ENCODE assay signal across 8 cellular contexts in the genomic region with DNA sequence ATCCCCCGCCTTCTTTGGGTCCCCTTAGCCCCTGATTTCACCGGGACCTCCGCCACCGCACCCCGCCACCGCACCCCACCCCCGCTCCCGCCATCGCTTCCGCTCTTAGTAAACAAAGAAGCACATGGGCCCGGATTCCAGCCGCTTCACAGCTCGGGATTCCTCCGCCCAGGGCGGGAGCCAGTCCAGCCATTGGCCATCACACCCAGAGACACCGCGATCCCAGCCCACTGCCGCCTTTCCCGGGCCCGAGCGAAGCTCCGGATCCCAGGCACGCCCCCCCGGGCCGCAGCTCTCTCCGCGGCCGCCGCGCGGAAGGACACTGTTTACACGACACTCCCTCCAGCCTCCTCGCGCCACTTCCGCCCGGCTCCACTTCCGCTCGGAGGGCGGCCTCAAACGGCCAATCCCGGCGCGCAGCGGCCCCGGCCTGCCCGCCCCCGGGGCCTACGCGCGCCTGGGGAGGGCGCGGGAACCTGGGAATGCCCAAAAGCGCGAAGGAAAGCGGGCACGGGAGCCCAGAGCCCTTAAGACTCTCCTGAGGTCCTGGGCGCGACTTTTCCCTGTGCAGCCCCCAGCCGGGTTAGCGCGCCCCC.
DNase-seq lines count a peak whose midpoint lies in the region; ATAC-seq lines count a peak whose summit lies in the region.

No MANE protein-coding gene starts in this region.

- H3K27ac ChIP-seq in cingulate gyrus (ENCODE audit: low read depth, low read length) (peak overlapping the region; percentile 77), layer of hippocampus (ENCODE audit: low read depth, low read length) (peak overlapping the region; percentile 86)

- ATAC-seq in HG03378 (IDR thresholded peaks at IDR 0.05; ENCODE audit: unreplicated experiment) = peak; percentile 61

- H3K27me3 ChIP-seq in layer of hippocampus (ENCODE audit: control insufficient read depth, insufficient read depth, low read length) = no peaks in the 10 kb centered on the region

- DNase-seq in AML-193 (lab: John Stamatoyannopoulos, UW) (peak; percentile 68 to 75), GM19238 (ENCODE audit: insufficient read length, low spot score) (peak; percentile 94), NCI-H446 treated with DMSO at 0.1 percent for 48 hours (lab: John Stamatoyannopoulos, UW) (peak; percentile 85)
- DNase-seq in activated CD4-positive, alpha-beta T cell treated with anti-CD3 and anti-CD28 coated beads for 4 hours = peak; percentile 84 to 88
- DNase-seq in stimulated activated CD4-positive, alpha-beta T cell treated with anti-CD3 and anti-CD28 coated beads, Interleukin-15, amount 100 ng/mL, for 48 hours (ENCODE audit: low read depth in 2 of 2) = peak; percentile 72 to 81

Comparison
In these comparisons a context has a peak if more than half of its experiments do, and no peak if none do; other contexts are left out.
1. Peak in every context shown above with its lines: DNase-seq, ATAC-seq and H3K27ac ChIP-seq.